In genomic region chr5:149605998-149606721, GRCh38 we compare ENCODE assay signal across 9 cellular contexts. TPM values are rescaled to one million over a fixed set of nuclear protein-coding genes. Genes with fewer than 3 reads are reported as not detected.
A peak's percentile ranks its signal among the peaks of the same experiment; 100 is the strongest.
DNase-seq lines count a peak whose midpoint lies in the region; ATAC-seq lines count a peak whose summit lies in the region.
"Had no signal": no experiment of that assay in that cellular context is flagged by ENCODE, and none has a peak within 500 bp of the region (broad histone marks: within the 10 kb centered on the region; RNA-seq: fewer than 3 reads in every experiment).

No MANE protein-coding gene starts in this region.

- no peak overlapping the region for H3K4me3 ChIP-seq in CD4-positive, alpha-beta memory T cell (ENCODE audit: low read length in 2 of 2)
- H3K4me3 ChIP-seq: tibial artery had no signal

- no peak for DNase-seq in CD4-positive, alpha-beta memory T cell
- DNase-seq in amniotic stem cell (lab: John Stamatoyannopoulos, UW) (peak; percentile 42), myocyte (ENCODE audit: low read depth) (peak; percentile 91), NCI-H2227 treated with DMSO at 0.1 percent for 48 hours (lab: John Stamatoyannopoulos, UW) (no peak), HuH-7.5 (ENCODE audit: low spot score) (no peak), NCI-H2171 treated with DMSO at 0.1 percent for 48 hours (lab: John Stamatoyannopoulos, UW) (no peak)

- H3K9me3 Mint-ChIP-seq in CD4-positive, alpha-beta memory T cell = peaks cover 0 to 5% (median 0%) of the 10 kb centered on the region in 8 donors

- H3K4me1 ChIP-seq in CD4-positive, alpha-beta memory T cell (ENCODE audit: insufficient read depth, low read length) = peaks cover 19% of the 10 kb centered on the region

- CTCF ChIA-PET in CD4-positive, alpha-beta memory T cell (lab: Charles Lee; ENCODE audit: partially characterized antibody) = interaction anchor here (1.0 to 1.3 kb wide), 5 partner anchors 12 to 238 kb away, joined by 3 to 5 read pairs (median 3); no protein-coding TSS in a partner anchor

- no peaks in the 10 kb centered on the region for H3K36me3 ChIP-seq in CD4-positive, alpha-beta memory T cell (ENCODE audit: insufficient read depth, low read length)

- H3K27me3 ChIP-seq in CD4-positive, alpha-beta memory T cell (ENCODE audit: insufficient read depth, low read length) = no peaks in the 10 kb centered on the region
- H3K27me3 ChIP-seq: tibial artery had no signal

- peaks cover 12 to 20% (median 13%) of the 10 kb centered on the region in 4 donors for H3K4me1 Mint-ChIP-seq in CD4-positive, alpha-beta memory T cell

- intact Hi-C loops in CD4-positive, alpha-beta memory T cell (cut with micrococcal nuclease) = no loop called here

- H3K27ac Mint-ChIP-seq in CD4-positive, alpha-beta memory T cell = peak overlapping the region in 6 of 7 donors; percentile 7 to 80 (median 56)

- peak; percentile 90 for ATAC-seq in GM19463 (IDR thresholded peaks at IDR 0.05; ENCODE audit: unreplicated experiment)
- peak; percentile 92 for ATAC-seq in HG03439 (IDR thresholded peaks at IDR 0.05; ENCODE audit: unreplicated experiment)

- H3K36me3 Mint-ChIP-seq in CD4-positive, alpha-beta memory T cell = no peaks in the 10 kb centered on the region

- POLR2A ChIA-PET in CD4-positive, alpha-beta memory T cell (lab: Charles Lee; ENCODE audit: partially characterized antibody) = interaction anchor here (1.0 to 1.3 kb wide), 3 partner anchors 19 to 56 kb away, joined by 3 to 5 read pairs (median 3); partner anchors contain the start of gene CSNK1A1

- H3K27ac ChIP-seq in CD4-positive, alpha-beta memory T cell (ENCODE audit: low read depth, low read length) = no peak overlapping the region
- H3K27ac ChIP-seq: tibial artery had no signal

- peak overlapping the region in 6 of 8 donors; percentile 1 to 57 (median 50) for H3K4me3 Mint-ChIP-seq in CD4-positive, alpha-beta memory T cell

- no peaks in the 10 kb centered on the region for H3K27me3 Mint-ChIP-seq in CD4-positive, alpha-beta memory T cell

- no peaks in the 10 kb centered on the region for H3K9me3 ChIP-seq in CD4-positive, alpha-beta memory T cell (ENCODE audit: control insufficient read depth in 1 of 2, low read length in 2 of 2)
- H3K9me3 ChIP-seq: tibial artery had no signal

RNA-seq across cellular contexts. Expression of gene ARHGEF37, which starts 24.9 kb away (rescaled TPM):
- total RNA-seq in CD4-positive, alpha-beta memory T cell = 1 to 10 TPM in 1 of 2 experiments, under 1 TPM in 1; 0.96 to 1.3 TPM
- polyA plus RNA-seq in CD4-positive, alpha-beta memory T cell = not detected
- total RNA-seq in myocyte = 3.1 and 8.3 TPM in 2 replicates
- 5.7 TPM for polyA plus RNA-seq in myocyte (2012)

RNA-seq across cellular contexts. Expression of gene CSNK1A1, which starts 54.9 kb away (rescaled TPM):
- 100 to 1,000 TPM; 175 to 189 TPM for total RNA-seq in CD4-positive, alpha-beta memory T cell
- 100 to 1,000 TPM; 135 to 162 TPM for polyA plus RNA-seq in CD4-positive, alpha-beta memory T cell
- total RNA-seq in myocyte = 287 and 364 TPM in 2 replicates
- polyA plus RNA-seq in myocyte (2012) = 143 TPM

Comparison
In these comparisons a context has a peak if more than half of its experiments do, and no peak if none do; other contexts are left out.
1. DNase-seq: peak in amniotic stem cell (single experiment) and myocyte (single experiment); none in CD4-positive, alpha-beta memory T cell (0 of 5), NCI-H2227 treated with DMSO at 0.1 percent for 48 hours (single experiment), HuH-7.5 (single experiment) and NCI-H2171 treated with DMSO at 0.1 percent for 48 hours (single experiment).